Comparison of ENCODE assay signal across 1 cellular context in the genomic region with DNA sequence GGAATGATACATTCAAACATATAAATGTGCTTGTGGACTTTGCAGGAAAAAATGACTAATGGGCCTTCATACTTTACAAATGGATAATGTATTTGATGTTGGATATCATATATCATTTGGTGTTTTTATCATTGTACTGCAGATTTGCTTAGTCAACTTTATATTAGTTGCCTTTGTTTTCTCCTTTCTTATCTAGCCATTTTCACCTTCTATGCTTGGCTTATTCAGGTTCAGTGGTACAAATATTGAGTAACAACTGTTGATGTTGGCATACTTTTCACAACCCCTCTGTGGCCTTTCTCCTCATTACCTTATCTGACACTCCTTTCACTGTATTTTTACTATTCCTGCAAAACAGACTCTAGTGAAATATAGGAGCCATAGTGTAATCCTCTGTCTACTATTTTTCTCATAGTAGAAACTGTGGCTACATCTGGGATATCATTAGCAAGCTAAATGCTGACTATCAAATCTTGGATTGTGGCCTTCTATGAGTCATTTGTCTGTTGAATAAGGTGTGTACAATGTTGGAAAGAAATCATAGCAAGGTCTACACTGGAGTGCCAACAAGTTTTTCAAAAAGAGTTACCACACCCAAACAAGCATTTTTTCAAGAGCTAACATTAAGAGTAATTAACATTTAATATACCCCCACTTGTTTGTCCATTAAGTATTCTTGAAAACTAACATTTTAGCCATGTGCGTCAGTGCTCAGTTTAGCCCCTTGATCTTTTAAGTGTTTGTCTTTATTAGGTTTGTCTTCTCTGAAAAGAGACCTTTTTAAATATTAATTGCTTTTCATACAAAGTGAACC.
TF ChIP-seq lines count a peak whose summit lies in the region.

No MANE protein-coding gene starts in this region.

TF ChIP-seq in HepG2, 621 proteins besides CTCF, POLR2A, EP300 and RAD21 (continued from another document and continues in another):
- TF ChIP-seq KLF12 (CRISPR knock-in tag; IDR thresholded peaks at IDR 0.05; ENCODE audit: borderline replicate concordance) (no peak), GZF1 (CRISPR knock-in tag; IDR thresholded peaks at IDR 0.05) (no peak), PHF5A (CRISPR knock-in tag; IDR thresholded peaks at IDR 0.05; ENCODE audit: low read depth, unreplicated experiment) (no peak), HMG20A (CRISPR knock-in tag; IDR thresholded peaks at IDR 0.05; ENCODE audit: borderline replicate concordance) (peak; percentile 81), ZHX2 (IDR thresholded peaks at IDR 0.05; ENCODE audit: low read depth) (no peak), ZHX2 (CRISPR knock-in tag; IDR thresholded peaks at IDR 0.05; ENCODE audit: borderline replicate concordance) (no peak), ZFP36L1 (CRISPR knock-in tag; IDR thresholded peaks at IDR 0.05) (0 out of 2 replicates have a peak, but pooled peaks have one; percentile 40), HNF4A (CRISPR knock-in tag; IDR thresholded peaks at IDR 0.05) (peak; percentile 75), AGO2 (optimal IDR thresholded peaks at IDR 0.05; ENCODE audit: low read depth, low read length) (no peak), FOXO1 (CRISPR knock-in tag; IDR thresholded peaks at IDR 0.05) (peak; percentile 29; the same call in 1 of the 2 replicates), ZNF503 (CRISPR knock-in tag; IDR thresholded peaks at IDR 0.05) (no peak), CEBPB (IDR thresholded peaks at IDR 0.05; ENCODE audit: borderline replicate concordance, low read depth, low read length) (peak; percentile 66; the same call in 1 of the 2 replicates), TEAD3 (CRISPR knock-in tag; optimal IDR thresholded peaks at IDR 0.05; ENCODE audit: borderline replicate concordance) (peak; percentile 24), SOX5 (CRISPR knock-in tag; IDR thresholded peaks at IDR 0.05; ENCODE audit: borderline replicate concordance) (peak; percentile 73), ZNF644 (CRISPR knock-in tag; IDR thresholded peaks at IDR 0.05; ENCODE audit: low read depth) (peak; percentile 75; the same call in 1 of the 2 replicates), HDAC1 (CRISPR knock-in tag; IDR thresholded peaks at IDR 0.05) (0 out of 2 replicates have a peak, but pooled peaks have one; percentile 33), TARDBP (CRISPR knock-in tag; IDR thresholded peaks at IDR 0.05) (peak; percentile 43; the same call in 1 of the 2 replicates), SMYD3 (CRISPR knock-in tag; IDR thresholded peaks at IDR 0.05) (peak; percentile 7; the same call in 1 of the 2 replicates), SP5 (CRISPR knock-in tag; IDR thresholded peaks at IDR 0.05; ENCODE audit: borderline replicate concordance, low read depth) (no peak), ARID2 (CRISPR knock-in tag; IDR thresholded peaks at IDR 0.05; ENCODE audit: borderline replicate concordance) (no peak), KMT2B (CRISPR knock-in tag; IDR thresholded peaks at IDR 0.05) (no peak), ZNF124 (CRISPR knock-in tag; IDR thresholded peaks at IDR 0.05) (no peak), ZNF17 (CRISPR knock-in tag; IDR thresholded peaks at IDR 0.05) (no peak), NR2F6 (IDR thresholded peaks at IDR 0.05) (peak; percentile 64; the same call in 1 of the 2 replicates), NR2F6 (CRISPR knock-in tag; IDR thresholded peaks at IDR 0.05) (0 out of 2 replicates have a peak, but pooled peaks have one; percentile 42), NFYC (CRISPR knock-in tag; IDR thresholded peaks at IDR 0.05) (no peak), HNRNPH1 (optimal IDR thresholded peaks at IDR 0.05; ENCODE audit: low read depth, low read length) (no peak), ZNF142 (CRISPR knock-in tag; IDR thresholded peaks at IDR 0.05) (no peak)
- TF ChIP-seq, protein P1, sequence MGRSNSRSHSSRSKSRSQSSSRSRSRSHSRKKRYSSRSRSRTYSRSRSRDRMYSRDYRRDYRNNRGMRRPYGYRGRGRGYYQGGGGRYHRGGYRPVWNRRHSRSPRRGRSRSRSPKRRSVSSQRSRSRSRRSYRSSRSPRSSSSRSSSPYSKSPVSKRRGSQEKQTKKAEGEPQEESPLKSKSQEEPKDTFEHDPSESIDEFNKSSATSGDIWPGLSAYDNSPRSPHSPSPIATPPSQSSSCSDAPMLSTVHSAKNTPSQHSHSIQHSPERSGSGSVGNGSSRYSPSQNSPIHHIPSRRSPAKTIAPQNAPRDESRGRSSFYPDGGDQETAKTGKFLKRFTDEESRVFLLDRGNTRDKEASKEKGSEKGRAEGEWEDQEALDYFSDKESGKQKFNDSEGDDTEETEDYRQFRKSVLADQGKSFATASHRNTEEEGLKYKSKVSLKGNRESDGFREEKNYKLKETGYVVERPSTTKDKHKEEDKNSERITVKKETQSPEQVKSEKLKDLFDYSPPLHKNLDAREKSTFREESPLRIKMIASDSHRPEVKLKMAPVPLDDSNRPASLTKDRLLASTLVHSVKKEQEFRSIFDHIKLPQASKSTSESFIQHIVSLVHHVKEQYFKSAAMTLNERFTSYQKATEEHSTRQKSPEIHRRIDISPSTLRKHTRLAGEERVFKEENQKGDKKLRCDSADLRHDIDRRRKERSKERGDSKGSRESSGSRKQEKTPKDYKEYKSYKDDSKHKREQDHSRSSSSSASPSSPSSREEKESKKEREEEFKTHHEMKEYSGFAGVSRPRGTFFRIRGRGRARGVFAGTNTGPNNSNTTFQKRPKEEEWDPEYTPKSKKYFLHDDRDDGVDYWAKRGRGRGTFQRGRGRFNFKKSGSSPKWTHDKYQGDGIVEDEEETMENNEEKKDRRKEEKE (IDR thresholded peaks at IDR 0.05), result no peak
- TF ChIP-seq, protein P2, sequence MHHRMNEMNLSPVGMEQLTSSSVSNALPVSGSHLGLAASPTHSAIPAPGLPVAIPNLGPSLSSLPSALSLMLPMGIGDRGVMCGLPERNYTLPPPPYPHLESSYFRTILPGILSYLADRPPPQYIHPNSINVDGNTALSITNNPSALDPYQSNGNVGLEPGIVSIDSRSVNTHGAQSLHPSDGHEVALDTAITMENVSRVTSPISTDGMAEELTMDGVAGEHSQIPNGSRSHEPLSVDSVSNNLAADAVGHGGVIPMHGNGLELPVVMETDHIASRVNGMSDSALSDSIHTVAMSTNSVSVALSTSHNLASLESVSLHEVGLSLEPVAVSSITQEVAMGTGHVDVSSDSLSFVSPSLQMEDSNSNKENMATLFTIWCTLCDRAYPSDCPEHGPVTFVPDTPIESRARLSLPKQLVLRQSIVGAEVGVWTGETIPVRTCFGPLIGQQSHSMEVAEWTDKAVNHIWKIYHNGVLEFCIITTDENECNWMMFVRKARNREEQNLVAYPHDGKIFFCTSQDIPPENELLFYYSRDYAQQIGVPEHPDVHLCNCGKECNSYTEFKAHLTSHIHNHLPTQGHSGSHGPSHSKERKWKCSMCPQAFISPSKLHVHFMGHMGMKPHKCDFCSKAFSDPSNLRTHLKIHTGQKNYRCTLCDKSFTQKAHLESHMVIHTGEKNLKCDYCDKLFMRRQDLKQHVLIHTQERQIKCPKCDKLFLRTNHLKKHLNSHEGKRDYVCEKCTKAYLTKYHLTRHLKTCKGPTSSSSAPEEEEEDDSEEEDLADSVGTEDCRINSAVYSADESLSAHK (CRISPR knock-in tag; IDR thresholded peaks at IDR 0.05; ENCODE audit: borderline replicate concordance), result no peak
- TF ChIP-seq, protein P3, sequence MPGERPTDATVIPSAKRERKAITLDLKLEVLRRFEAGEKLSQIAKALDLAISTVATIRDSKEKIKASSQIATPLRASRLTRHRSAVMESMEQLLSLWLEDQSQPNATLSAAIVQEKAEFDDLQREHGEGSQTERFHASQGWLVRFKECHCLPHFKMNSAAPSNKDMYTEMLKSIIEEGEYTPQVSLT (CRISPR knock-in tag; IDR thresholded peaks at IDR 0.05; ENCODE audit: borderline replicate concordance, low read depth), result no peak
- TF ChIP-seq, protein P4, sequence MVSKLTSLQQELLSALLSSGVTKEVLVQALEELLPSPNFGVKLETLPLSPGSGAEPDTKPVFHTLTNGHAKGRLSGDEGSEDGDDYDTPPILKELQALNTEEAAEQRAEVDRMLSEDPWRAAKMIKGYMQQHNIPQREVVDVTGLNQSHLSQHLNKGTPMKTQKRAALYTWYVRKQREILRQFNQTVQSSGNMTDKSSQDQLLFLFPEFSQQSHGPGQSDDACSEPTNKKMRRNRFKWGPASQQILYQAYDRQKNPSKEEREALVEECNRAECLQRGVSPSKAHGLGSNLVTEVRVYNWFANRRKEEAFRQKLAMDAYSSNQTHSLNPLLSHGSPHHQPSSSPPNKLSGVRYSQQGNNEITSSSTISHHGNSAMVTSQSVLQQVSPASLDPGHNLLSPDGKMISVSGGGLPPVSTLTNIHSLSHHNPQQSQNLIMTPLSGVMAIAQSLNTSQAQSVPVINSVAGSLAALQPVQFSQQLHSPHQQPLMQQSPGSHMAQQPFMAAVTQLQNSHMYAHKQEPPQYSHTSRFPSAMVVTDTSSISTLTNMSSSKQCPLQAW (CRISPR knock-in tag; IDR thresholded peaks at IDR 0.05), result no peak
